Comparison of ENCODE assay signal across 8 cellular contexts in genomic region chr19:11373885-11374448, GRCh38. TPM values are rescaled to one million over a fixed set of nuclear protein-coding genes. Genes with fewer than 3 reads are reported as not detected.
DNase-seq lines count a peak whose midpoint lies in the region; ATAC-seq and TF ChIP-seq lines count a peak whose summit lies in the region.

No MANE protein-coding gene starts in this region.

- ATAC-seq in HG03432 (IDR thresholded peaks at IDR 0.05; ENCODE audit: unreplicated experiment) (no peak), HG03342 (IDR thresholded peaks at IDR 0.05; ENCODE audit: unreplicated experiment) (no peak)

- H3K27me3 ChIP-seq in iPS-20b (ENCODE audit: insufficient read depth, low read length) (no peaks in the 10 kb centered on the region), thyroid gland (no peaks in the 10 kb centered on the region)

- WGBS in thyroid gland, 2 donors: 43 to 45% methylated on average over 11 of the region's 11 CpGs

- no peak for TF ChIP-seq CTCF in thyroid gland (IDR thresholded peaks at IDR 0.05)

- H3K9me3 ChIP-seq in iPS-20b (ENCODE audit: insufficient read depth, low read depth, low read length) (no peaks in the 10 kb centered on the region), thyroid gland (no peaks in the 10 kb centered on the region)

- DNase-seq in SKM-1 treated with dmso at 0.1 percent for 144 hours (lab: John Stamatoyannopoulos, UW; ENCODE audit: unreplicated experiment) (peak; percentile 38), SKM-1 (lab: John Stamatoyannopoulos, UW; ENCODE audit: unreplicated experiment) (no peak), UCSD-AML1 (lab: John Stamatoyannopoulos, UW; ENCODE audit: unreplicated experiment) (peak; percentile 32), thyroid gland (no peak)
- DNase-seq in stimulated activated naive CD4-positive, alpha-beta T cell treated with Interleukin-2 at 50 U/mL for 16 hours (lab: John Stamatoyannopoulos, UW): no peak

- intact Hi-C loops in thyroid gland (cut with DNase I): no loop called here

- H3K4me3 ChIP-seq in iPS-20b (ENCODE audit: low read length) (peak overlapping the region; percentile 79), thyroid gland (replicated peaks in 1 of 3) (peak overlapping the region in 1 of 3 donors; percentile 59)

- H3K36me3 ChIP-seq in iPS-20b (ENCODE audit: insufficient read depth, low read depth, low read length): no peaks in the 10 kb centered on the region
- H3K36me3 ChIP-seq in thyroid gland: no peaks in the 10 kb centered on the region

- H3K4me1 ChIP-seq in iPS-20b (ENCODE audit: insufficient read depth, low read length) (peaks cover 4% of the 10 kb centered on the region; the same call in 1 of the 2 replicates), thyroid gland (peaks cover 22 to 41% of the 10 kb centered on the region in 2 donors)

- H3K9ac ChIP-seq in iPS-20b (ENCODE audit: low read depth, low read length): no peak overlapping the region; the same call in 1 of the 2 replicates

- TF ChIP-seq POLR2A in thyroid gland (IDR thresholded peaks at IDR 0.05): no peak

- H3K27ac ChIP-seq in iPS-20b (ENCODE audit: low read length) (no peak overlapping the region), thyroid gland (peak overlapping the region in 2 of 3 donors; percentile 89 to 95)

RNA-seq across cellular contexts. Expression of gene SWSAP1, which starts 0.5 kb away (rescaled TPM):
- 1 to 10 TPM; 2.3 to 4.3 (median 3.4) TPM for total RNA-seq in thyroid gland

RNA-seq across cellular contexts. Expression of gene EPOR, which starts 10.1 kb away (rescaled TPM):
- total RNA-seq in thyroid gland: 10 to 100 TPM; 16.8 to 48.0 (median 31.3) TPM

RNA-seq across cellular contexts. Expression of gene PLPPR2, which starts 18.7 kb away (rescaled TPM):
- total RNA-seq in thyroid gland: 10 to 100 TPM in 1 of 4 donors, 1 to 10 TPM in 3; 6.0 to 18.4 (median 8.9) TPM

RNA-seq across cellular contexts. Expression of gene CCDC159, which starts 27.6 kb away (rescaled TPM):
- total RNA-seq in thyroid gland: 10 to 100 TPM; 27.0 to 36.9 (median 34.5) TPM

RNA-seq across cellular contexts. Expression of gene TMEM205, which starts 27.9 kb away (rescaled TPM):
- total RNA-seq in thyroid gland: 1,000 to 10,000 TPM in 1 of 4 donors, 100 to 1,000 TPM in 3; 266 to 1,029 (median 650) TPM

Comparison
In these comparisons a context has a peak if more than half of its experiments do, and no peak if none do; other contexts are left out.
1. DNase-seq: peak in SKM-1 treated with dmso at 0.1 percent for 144 hours (single experiment) and UCSD-AML1 (single experiment); none in SKM-1 (single experiment), thyroid gland (0 of 2) and stimulated activated naive CD4-positive, alpha-beta T cell treated with Interleukin-2 at 50 U/mL for 16 hours (single experiment).